In the genomic region with DNA sequence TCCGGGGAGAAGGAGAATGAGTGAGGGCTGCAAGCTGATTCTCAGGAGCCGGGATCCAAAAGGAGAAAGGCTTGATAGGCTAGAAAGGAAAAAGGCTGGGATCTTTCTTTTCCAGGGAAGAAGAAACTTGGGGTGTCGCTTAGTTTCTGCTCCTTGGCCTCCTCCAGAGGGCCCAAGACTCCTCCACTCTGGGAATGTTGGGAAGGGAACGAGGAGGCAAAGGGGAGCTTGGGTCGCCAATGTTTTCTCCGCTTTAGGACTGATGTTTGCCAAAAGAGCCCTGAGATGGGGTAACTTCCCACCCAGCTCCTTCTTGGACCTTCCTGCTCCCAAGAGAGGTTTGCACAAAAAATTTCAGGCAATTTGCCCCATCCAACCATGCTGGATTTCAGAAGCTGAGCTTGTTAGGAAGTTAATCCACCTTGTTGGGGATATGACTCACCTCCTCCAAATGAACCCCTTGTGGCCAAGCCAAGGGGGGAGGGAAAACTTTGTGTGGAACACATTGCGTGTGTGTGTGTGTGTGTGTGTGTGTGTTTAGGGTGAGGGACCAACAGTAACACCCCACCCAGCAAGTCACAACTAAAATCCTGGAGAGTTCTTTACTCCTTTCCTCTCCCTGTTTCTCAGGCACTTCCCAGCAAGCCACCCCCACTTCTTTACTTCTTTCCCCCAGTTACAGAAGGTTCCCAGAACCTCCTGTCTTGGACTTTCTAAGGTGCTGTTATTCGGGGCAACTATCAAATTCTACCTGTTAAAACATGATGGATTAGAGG, we compare ENCODE assay signal across 11 cellular contexts. TPM values are rescaled to one million over a fixed set of nuclear protein-coding genes. Genes with fewer than 3 reads are reported as not detected.
DNase-seq lines count a peak whose midpoint lies in the region; ATAC-seq and TF ChIP-seq lines count a peak whose summit lies in the region.
"Had no signal": no experiment of that assay in that cellular context is flagged by ENCODE, and none has a peak within 500 bp of the region (broad histone marks: within the 10 kb centered on the region; RNA-seq: fewer than 3 reads in every experiment).

No MANE protein-coding gene starts in this region.

- H2AFZ ChIP-seq in ACC112 (ENCODE audit: low read length, unreplicated experiment), result no peak overlapping the region
- no peak overlapping the region for H2AFZ ChIP-seq in neural progenitor cell (replicated peaks)

- TF ChIP-seq POLR2A in NB4 (IDR thresholded peaks at IDR 0.05; ENCODE audit: extremely low read depth, insufficient read length), result no peak

- no peak for TF ChIP-seq CTCF in NB4 (IDR thresholded peaks at IDR 0.05; ENCODE audit: low read depth, low read length)
- no peak for TF ChIP-seq CTCF in neural progenitor cell (IDR thresholded peaks at IDR 0.05)
- no peak for TF ChIP-seq CTCF in osteocyte (IDR thresholded peaks at IDR 0.05)

- H3F3A ChIP-seq in neural progenitor cell (ENCODE audit: low read depth), result peaks cover 16% of the 10 kb centered on the region

- H3K9me3 Mint-ChIP-seq in neural progenitor cell (peaks cover 3% of the 10 kb centered on the region), osteocyte (ENCODE audit: unreplicated experiment) (no peaks in the 10 kb centered on the region)
- no peaks in the 10 kb centered on the region for H3K9me3 Mint-ChIP-seq in activated T-helper 17 cell treated with anti-CD3 and anti-CD28 coated beads, Interleukin-2, amount 50 U/mL, for 72 hours

- no peak for ATAC-seq in activated T-helper 17 cell treated with anti-CD3 and anti-CD28 coated beads, Interleukin-2, amount 50 U/mL, for 72 hours (replicated peaks)
- ATAC-seq in HG02884 (IDR thresholded peaks at IDR 0.05; ENCODE audit: unreplicated experiment), result no peak
- ATAC-seq: left lobe of liver had no signal

- H3K36me3 ChIP-seq in ACC112 (ENCODE audit: insufficient read depth, low read length) (no peaks in the 10 kb centered on the region), neural progenitor cell (no peaks in the 10 kb centered on the region)

- peaks cover 90% of the 10 kb centered on the region for H3K27me3 Mint-ChIP-seq in neural progenitor cell (ENCODE audit: insufficient read depth, low read depth)
- H3K27me3 Mint-ChIP-seq in osteocyte (ENCODE audit: unreplicated experiment), result peaks cover 84% of the 10 kb centered on the region
- H3K27me3 Mint-ChIP-seq in activated T-helper 17 cell treated with anti-CD3 and anti-CD28 coated beads, Interleukin-2, amount 50 U/mL, for 72 hours, result peaks cover 10% of the 10 kb centered on the region

- 0 out of 2 replicates have a peak overlapping the region, but pooled peaks have one; percentile 21 for H3K4me3 ChIP-seq in ACC112 (ENCODE audit: low read depth, low read length)
- H3K4me3 ChIP-seq in NB4 (ENCODE audit: low read depth, low read length), result no peak overlapping the region
- H3K4me3 ChIP-seq in neural progenitor cell, result peak overlapping the region; percentile 8

- no peak overlapping the region for H3K27ac Mint-ChIP-seq in neural progenitor cell
- H3K27ac Mint-ChIP-seq in osteocyte (ENCODE audit: unreplicated experiment), result no peak overlapping the region
- H3K27ac Mint-ChIP-seq in activated T-helper 17 cell treated with anti-CD3 and anti-CD28 coated beads, Interleukin-2, amount 50 U/mL, for 72 hours, result no peak overlapping the region

- H3K36me3 Mint-ChIP-seq in neural progenitor cell (no peaks in the 10 kb centered on the region), osteocyte (ENCODE audit: unreplicated experiment) (no peaks in the 10 kb centered on the region)
- no peaks in the 10 kb centered on the region for H3K36me3 Mint-ChIP-seq in activated T-helper 17 cell treated with anti-CD3 and anti-CD28 coated beads, Interleukin-2, amount 50 U/mL, for 72 hours (ENCODE audit: low read depth)

- H3K9me3 ChIP-seq in neural progenitor cell (ENCODE audit: low read depth), result no peaks in the 10 kb centered on the region

- H3K9ac ChIP-seq in neural progenitor cell, result no peak overlapping the region

- H3K4me1 ChIP-seq in ACC112 (ENCODE audit: control insufficient read depth, insufficient read depth, low read length, unreplicated experiment) (no peaks in the 10 kb centered on the region), neural progenitor cell (no peaks in the 10 kb centered on the region)

- H3K27ac ChIP-seq in ACC112 (ENCODE audit: low read depth, low read length) (no peak overlapping the region), epithelial cell of prostate (peak overlapping the region; percentile 82), neural progenitor cell (no peak overlapping the region)

- no peak overlapping the region for H3K4me3 Mint-ChIP-seq in neural progenitor cell
- no peak overlapping the region for H3K4me3 Mint-ChIP-seq in osteocyte (ENCODE audit: unreplicated experiment)
- H3K4me3 Mint-ChIP-seq in activated T-helper 17 cell treated with anti-CD3 and anti-CD28 coated beads, Interleukin-2, amount 50 U/mL, for 72 hours, result no peak overlapping the region

- H4K20me1 ChIP-seq in neural progenitor cell (ENCODE audit: low read depth), result peaks cover 96% of the 10 kb centered on the region

- H3K4me1 Mint-ChIP-seq in neural progenitor cell, result no peaks in the 10 kb centered on the region
- H3K4me1 Mint-ChIP-seq in osteocyte (ENCODE audit: unreplicated experiment), result peaks cover 10% of the 10 kb centered on the region
- peaks cover 4% of the 10 kb centered on the region for H3K4me1 Mint-ChIP-seq in activated T-helper 17 cell treated with anti-CD3 and anti-CD28 coated beads, Interleukin-2, amount 50 U/mL, for 72 hours

- no peaks in the 10 kb centered on the region for H3K79me2 ChIP-seq in ACC112 (ENCODE audit: control insufficient read depth, insufficient read depth, low read length, unreplicated experiment)
- no peaks in the 10 kb centered on the region for H3K79me2 ChIP-seq in neural progenitor cell (ENCODE audit: low read depth)

- H3K27me3 ChIP-seq in ACC112 (ENCODE audit: insufficient read depth, low read length) (peaks cover 96% of the 10 kb centered on the region), neural progenitor cell (peaks cover 100% of the 10 kb centered on the region)

- peak; percentile 29 for DNase-seq in NB4 (ENCODE audit: low read depth)
- no peak for DNase-seq in epithelial cell of prostate (ENCODE audit: low read depth, low spot score)
- DNase-seq in neural progenitor cell (ENCODE audit: low spot score), result no peak
- DNase-seq in osteocyte (ENCODE audit: extremely low spot score, unreplicated experiment), result no peak
- DNase-seq in activated effector memory CD4-positive, alpha-beta T cell treated with anti-CD3 and anti-CD28 coated beads, Interleukin-2, amount 50 U/mL, for 16 hours, result no peak
- DNase-seq: activated CD4-positive, alpha-beta T cell treated with anti-CD3 and anti-CD28 coated beads, Interleukin-2, amount 50 U/mL, for 48 hours; Kasumi-1 had no signal

- H3K4me2 ChIP-seq in neural progenitor cell, result peak overlapping the region; percentile 34

RNA-seq across cellular contexts. Expression of gene HOXA2, which starts 8.7 kb away (rescaled TPM):
- total RNA-seq in neural progenitor cell (ENCODE audit: low replicate concordance), result not detected in 2 replicates
- not detected in 2 replicates for total RNA-seq in osteocyte
- not detected for total RNA-seq in activated T-helper 17 cell treated with anti-CD3 and anti-CD28 coated beads, Interleukin-2, amount 50 U/mL, for 72 hours

RNA-seq across cellular contexts. Expression of gene HOXA1, which starts 15.4 kb away (rescaled TPM):
- total RNA-seq in neural progenitor cell (ENCODE audit: low replicate concordance) (not detected in 2 replicates), osteocyte (not detected in 2 replicates)
- under 1 TPM in 1 of 2 donors, not detected in 1; 0.39 TPM for total RNA-seq in activated T-helper 17 cell treated with anti-CD3 and anti-CD28 coated beads, Interleukin-2, amount 50 U/mL, for 72 hours

RNA-seq across cellular contexts. Expression of gene HOXA4, which starts 19.4 kb away (rescaled TPM):
- total RNA-seq in neural progenitor cell (ENCODE audit: low replicate concordance) (not detected in 2 replicates), osteocyte (not detected in 2 replicates)
- total RNA-seq in activated T-helper 17 cell treated with anti-CD3 and anti-CD28 coated beads, Interleukin-2, amount 50 U/mL, for 72 hours, result under 1 TPM in 1 of 2 donors, not detected in 1; 0.26 TPM

RNA-seq across cellular contexts. Expression of gene HOXA5, which starts 32.3 kb away (rescaled TPM):
- not detected in 2 replicates for total RNA-seq in neural progenitor cell (ENCODE audit: low replicate concordance)
- total RNA-seq in osteocyte, result not detected in 2 replicates
- total RNA-seq in activated T-helper 17 cell treated with anti-CD3 and anti-CD28 coated beads, Interleukin-2, amount 50 U/mL, for 72 hours, result not detected

RNA-seq across cellular contexts. Expression of gene HOXA6, which starts 36.4 kb away (rescaled TPM):
- not detected in 2 replicates for total RNA-seq in neural progenitor cell (ENCODE audit: low replicate concordance)
- total RNA-seq in osteocyte, result not detected in 2 replicates
- total RNA-seq in activated T-helper 17 cell treated with anti-CD3 and anti-CD28 coated beads, Interleukin-2, amount 50 U/mL, for 72 hours, result not detected
- total RNA-seq: left lobe of liver had no signal
